Comparison of ENCODE assay signal across 10 cellular contexts in the genomic region with DNA sequence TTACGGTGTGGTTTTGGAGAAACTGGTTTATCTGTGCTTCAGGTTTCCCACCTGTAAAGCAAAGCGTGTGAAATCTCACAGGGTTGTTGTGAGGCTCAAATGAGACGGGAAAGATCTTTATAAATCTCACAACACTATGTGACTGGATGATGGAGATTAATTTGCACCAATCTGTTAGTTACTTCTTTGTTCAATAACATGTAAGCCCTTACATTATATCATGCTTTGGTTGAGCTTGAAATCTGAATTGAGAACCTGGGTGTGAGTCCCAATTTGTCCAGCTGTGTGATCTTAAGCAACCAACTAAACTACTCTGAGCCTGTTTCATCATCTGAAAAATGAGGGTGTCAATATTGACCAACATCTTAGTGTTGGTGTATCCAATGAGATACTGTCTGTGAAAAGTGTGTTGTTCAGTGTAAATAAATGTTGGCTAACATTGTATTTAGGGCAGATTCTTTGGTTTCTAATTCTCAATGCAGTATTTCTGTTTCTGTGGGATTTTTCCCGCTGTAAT. TPM values are rescaled to one million over a fixed set of nuclear protein-coding genes. Genes with fewer than 3 reads are reported as not detected.
DNase-seq lines count a peak whose midpoint lies in the region; ATAC-seq and TF ChIP-seq lines count a peak whose summit lies in the region.
"Had no signal": no experiment of that assay in that cellular context is flagged by ENCODE, and none has a peak within 500 bp of the region (broad histone marks: within the 10 kb centered on the region; RNA-seq: fewer than 3 reads in every experiment).

No MANE protein-coding gene starts in this region.

- H3K27ac Mint-ChIP-seq in endodermal cell (no peak overlapping the region), neural crest cell (ENCODE audit: unreplicated experiment) (no peak overlapping the region)

- peak overlapping the region; percentile 46; the same call in 1 of the 2 replicates for H2AFZ ChIP-seq in PC-9

- no peak for ATAC-seq in HG02981 (IDR thresholded peaks at IDR 0.05; ENCODE audit: unreplicated experiment)

- H3K27me3 ChIP-seq in PC-9 (ENCODE audit: insufficient read depth, low read depth) (peaks cover 7% of the 10 kb centered on the region; the same call in 1 of the 2 replicates), endodermal cell (ENCODE audit: control insufficient read depth, insufficient read depth, low read length, poor library complexity, severe bottlenecking) (peaks cover 71% of the 10 kb centered on the region)

- intact Hi-C loops in PC-9 (cut with micrococcal nuclease; ENCODE audit: unreplicated experiment), result no loop called here

- no peak for DNase-seq in PC-9
- DNase-seq in endodermal cell, result no peak
- DNase-seq in neural crest cell (ENCODE audit: low read depth, low spot score), result no peak
- DNase-seq in RKO (ENCODE audit: low spot score), result no peak
- no peak for DNase-seq in NCI-H1694 (lab: John Stamatoyannopoulos, UW)
- DNase-seq: DMS79, NCI-H1105 had no signal

- WGBS in endodermal cell (ENCODE audit: insufficient coverage in 1 of 2, insufficient read length in 1 of 2), 2 experiments, result 64 to 93% methylated on average over 3 to 4 of the region's 4 CpGs

- H3K36me3 Mint-ChIP-seq in endodermal cell (ENCODE audit: low read depth) (peaks cover 6% of the 10 kb centered on the region), neural crest cell (ENCODE audit: low read depth) (no peaks in the 10 kb centered on the region)

- CTCF ChIA-PET in PC-9 (lab: Charles Lee), result no interaction called here

- BruUV-seq in PC-9 (replicated peaks; lab: Mats Ljungman, UMichigan), result no TSS peak

- H3K36me3 ChIP-seq in ES-I3 (ENCODE audit: insufficient read depth, low read length) (no peaks in the 10 kb centered on the region), PC-9 (ENCODE audit: low read depth) (no peaks in the 10 kb centered on the region), endodermal cell (ENCODE audit: control insufficient read depth, insufficient read depth, low read length) (no peaks in the 10 kb centered on the region)

- peaks cover 8% of the 10 kb centered on the region; the same call in 1 of the 2 replicates for H3F3A ChIP-seq in PC-9 (ENCODE audit: insufficient read depth, low read depth)

- peaks cover 7% of the 10 kb centered on the region; the same call in 1 of the 2 replicates for H3K4me1 ChIP-seq in ES-I3 (ENCODE audit: insufficient read depth, low read length)
- H3K4me1 ChIP-seq in PC-9 (replicated peaks; ENCODE audit: insufficient read depth), result peaks cover 25% of the 10 kb centered on the region
- peaks cover 6% of the 10 kb centered on the region for H3K4me1 ChIP-seq in endodermal cell (ENCODE audit: control insufficient read depth, insufficient read depth, low read length)

- H3K4me1 Mint-ChIP-seq in endodermal cell, result peaks cover 29% of the 10 kb centered on the region
- H3K4me1 Mint-ChIP-seq in neural crest cell, result peaks cover 16% of the 10 kb centered on the region

- peak overlapping the region; percentile 72 for H3K4me3 Mint-ChIP-seq in endodermal cell
- peak overlapping the region; percentile 89 for H3K4me3 Mint-ChIP-seq in neural crest cell

- TF ChIP-seq CTCF in PC-9 (conservative IDR thresholded peaks at IDR 0.05), result no peak
- no peak for TF ChIP-seq CTCF in endodermal cell (conservative IDR thresholded peaks at IDR 0.05)
- no peak for TF ChIP-seq CTCF in neural crest cell (conservative IDR thresholded peaks at IDR 0.05)

- no peaks in the 10 kb centered on the region for H3K79me2 ChIP-seq in PC-9 (ENCODE audit: low read depth)

- H4K20me1 ChIP-seq in PC-9 (ENCODE audit: insufficient read depth), result no peaks in the 10 kb centered on the region

- H3K9me3 Mint-ChIP-seq in endodermal cell, result no peaks in the 10 kb centered on the region
- no peaks in the 10 kb centered on the region for H3K9me3 Mint-ChIP-seq in neural crest cell

- peaks cover 50% of the 10 kb centered on the region for H3K27me3 Mint-ChIP-seq in endodermal cell (ENCODE audit: insufficient read depth)
- H3K27me3 Mint-ChIP-seq in neural crest cell (ENCODE audit: low read depth), result peaks cover 60% of the 10 kb centered on the region

- POLR2A ChIA-PET in PC-9 (lab: Charles Lee; ENCODE audit: unreplicated experiment), result no interaction called here

- H3K4me2 ChIP-seq in PC-9, result peak overlapping the region; percentile 86

- H3K9me2 ChIP-seq in PC-9 (ENCODE audit: insufficient read depth), result no peaks in the 10 kb centered on the region

- H3K9me3 ChIP-seq in ES-I3 (ENCODE audit: control insufficient read depth, insufficient read depth, low read length) (no peaks in the 10 kb centered on the region), PC-9 (ENCODE audit: insufficient read depth, low read depth) (no peaks in the 10 kb centered on the region), endodermal cell (ENCODE audit: control insufficient read depth, low read length) (no peaks in the 10 kb centered on the region)
- H3K9me3 ChIP-seq: SJSA1 had no signal

- no peak overlapping the region for H3K27ac ChIP-seq in PC-9
- no peak overlapping the region for H3K27ac ChIP-seq in endodermal cell (ENCODE audit: low read depth, low read length)
- H3K27ac ChIP-seq: SJSA1 had no signal

- H3K9ac ChIP-seq in ES-I3 (ENCODE audit: low read depth, low read length) (peak overlapping the region; percentile 64; the same call in 1 of the 2 replicates), endodermal cell (ENCODE audit: extremely low read depth, low read length, poor library complexity, severe bottlenecking) (no peak overlapping the region)

- no peak overlapping the region; the same call in 1 of the 2 replicates for H3K4me3 ChIP-seq in PC-9
- H3K4me3 ChIP-seq in endodermal cell (ENCODE audit: low read length), result peak overlapping the region; percentile 83

RNA-seq across cellular contexts. Expression of a gene that starts 0.7 kb away (rescaled TPM):
- total RNA-seq in PC-9 (2021) (3.4 and 4.0 TPM in 2 replicates), endodermal cell (1 to 10 TPM; 1.6 to 1.8 TPM), neural crest cell (0.42 TPM in 1 of 2 replicates, not detected in the other)
- 0.57 TPM for polyA plus RNA-seq in endodermal cell (2013, experiment 1 of 2)
- 0.46 TPM for polyA plus RNA-seq in endodermal cell (2013, experiment 2 of 2)
- total RNA-seq: SJSA1 had no signal

RNA-seq across cellular contexts. Expression of a gene that starts 0.9 kb away (rescaled TPM):
- total RNA-seq in PC-9 (2021), result 5.3 and 6.3 TPM in 2 replicates
- 10 to 100 TPM; 11.6 to 14.6 TPM for total RNA-seq in endodermal cell
- polyA plus RNA-seq in endodermal cell (2013, experiment 1 of 2), result 21.0 TPM
- polyA plus RNA-seq in endodermal cell (2013, experiment 2 of 2), result 18.2 TPM
- 14.2 and 17.4 TPM in 2 replicates for total RNA-seq in neural crest cell

RNA-seq across cellular contexts. Expression of a gene that starts 6.4 kb away (rescaled TPM):
- 26.2 and 27.2 TPM in 2 replicates for total RNA-seq in PC-9 (2021)
- total RNA-seq in endodermal cell, result 10 to 100 TPM; 30.1 to 31.3 TPM
- polyA plus RNA-seq in endodermal cell (2013, experiment 1 of 2), result 26.1 TPM
- polyA plus RNA-seq in endodermal cell (2013, experiment 2 of 2), result 19.8 TPM
- 37.0 and 38.4 TPM in 2 replicates for total RNA-seq in neural crest cell

RNA-seq across cellular contexts. Expression of a gene that starts 53.7 kb away (rescaled TPM):
- total RNA-seq in PC-9 (2021), result 62.9 and 91.7 TPM in 2 replicates
- 10 to 100 TPM; 27.0 to 29.7 TPM for total RNA-seq in endodermal cell
- polyA plus RNA-seq in endodermal cell (2013, experiment 1 of 2), result 8.3 TPM
- 5.4 TPM for polyA plus RNA-seq in endodermal cell (2013, experiment 2 of 2)
- total RNA-seq in neural crest cell, result 5.5 and 6.9 TPM in 2 replicates
- total RNA-seq: SJSA1 had no signal
